1 cellular context compared by ENCODE assay signal in genomic region chr15:63481105-63481810, GRCh38.
A peak's percentile ranks its signal among the peaks of the same experiment; 100 is the strongest.
TF ChIP-seq lines count a peak whose summit lies in the region.

No MANE protein-coding gene starts in this region.

TF ChIP-seq in HepG2, 621 proteins besides CTCF, POLR2A, EP300 and RAD21 (continued from another document):
- no peak for TF ChIP-seq ZNF354B (CRISPR knock-in tag; IDR thresholded peaks at IDR 0.05)
- TF ChIP-seq ATF7-NPFF (CRISPR knock-in tag; IDR thresholded peaks at IDR 0.05; ENCODE audit: low read depth), result no peak
- TF ChIP-seq CREB1 (IDR thresholded peaks at IDR 0.05), result 0 out of 2 replicates have a peak, but pooled peaks have one; percentile 19
- TF ChIP-seq CREB1 (CRISPR knock-in tag; IDR thresholded peaks at IDR 0.05), result no peak
- TF ChIP-seq MATR3 (CRISPR knock-in tag; IDR thresholded peaks at IDR 0.05), result no peak
- TF ChIP-seq KLF16 (CRISPR knock-in tag; IDR thresholded peaks at IDR 0.05), result no peak
- no peak for TF ChIP-seq ZNF17 (CRISPR knock-in tag; IDR thresholded peaks at IDR 0.05)
- TF ChIP-seq FOSL2 (CRISPR knock-in tag; IDR thresholded peaks at IDR 0.05), result peak; percentile 44; the same call in 1 of the 2 replicates
- no peak for TF ChIP-seq FOXM1 (CRISPR knock-in tag; IDR thresholded peaks at IDR 0.05)
- no peak for TF ChIP-seq SMARCC2 (IDR thresholded peaks at IDR 0.05)
- no peak for TF ChIP-seq BORCS8-MEF2B (CRISPR knock-in tag; IDR thresholded peaks at IDR 0.05)
- TF ChIP-seq, protein P1, sequence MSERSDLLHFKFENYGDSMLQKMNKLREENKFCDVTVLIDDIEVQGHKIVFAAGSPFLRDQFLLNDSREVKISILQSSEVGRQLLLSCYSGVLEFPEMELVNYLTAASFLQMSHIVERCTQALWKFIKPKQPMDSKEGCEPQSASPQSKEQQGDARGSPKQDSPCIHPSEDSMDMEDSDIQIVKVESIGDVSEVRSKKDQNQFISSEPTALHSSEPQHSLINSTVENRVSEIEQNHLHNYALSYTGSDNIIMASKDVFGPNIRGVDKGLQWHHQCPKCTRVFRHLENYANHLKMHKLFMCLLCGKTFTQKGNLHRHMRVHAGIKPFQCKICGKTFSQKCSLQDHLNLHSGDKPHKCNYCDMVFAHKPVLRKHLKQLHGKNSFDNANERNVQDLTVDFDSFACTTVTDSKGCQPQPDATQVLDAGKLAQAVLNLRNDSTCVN (CRISPR knock-in tag; IDR thresholded peaks at IDR 0.05; ENCODE audit: borderline replicate concordance), result no peak
- TF ChIP-seq BRD4 (CRISPR knock-in tag; IDR thresholded peaks at IDR 0.05), result no peak
- TF ChIP-seq SNAPC4 (CRISPR knock-in tag; IDR thresholded peaks at IDR 0.05), result no peak
